ENCODE assay signal across 1 cellular context in the genomic region with DNA sequence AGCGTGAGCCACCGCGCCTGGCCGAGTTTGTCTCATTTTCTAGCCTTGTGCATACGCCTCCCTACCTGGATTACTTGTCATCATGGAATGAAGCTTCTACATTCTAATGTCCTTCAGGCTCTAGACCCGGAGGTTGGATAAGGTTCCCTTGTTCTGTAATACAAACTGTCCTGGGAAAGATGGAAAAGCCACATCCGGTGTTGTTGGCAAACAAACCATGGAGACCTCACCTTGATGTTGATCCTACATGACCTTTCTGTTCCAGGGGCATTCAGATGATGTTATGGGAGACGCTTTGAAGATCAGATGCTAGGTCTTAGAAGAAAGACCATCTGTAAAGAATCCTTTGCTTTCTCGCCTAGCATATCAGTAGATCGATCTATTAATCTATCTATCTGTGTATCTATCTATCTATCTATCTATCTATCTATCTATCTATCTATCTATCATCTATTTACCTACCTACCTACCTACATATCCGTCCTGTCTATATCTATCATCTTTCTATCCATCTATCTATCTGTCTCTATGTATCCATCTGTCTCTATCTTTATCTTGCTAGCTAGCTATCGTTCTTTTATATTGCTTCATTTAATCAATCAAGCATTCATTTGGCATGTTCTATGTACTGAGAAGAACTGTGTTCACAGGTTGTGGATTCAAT.
A peak's percentile ranks its signal among the peaks of the same experiment; 100 is the strongest.
TF ChIP-seq lines count a peak whose summit lies in the region.

No MANE protein-coding gene starts in this region.

TF ChIP-seq in HepG2, 621 proteins besides CTCF, POLR2A, EP300 and RAD21 (continued from another document and continues in another):
- TF ChIP-seq FOSL2 (CRISPR knock-in tag; IDR thresholded peaks at IDR 0.05) (peak; percentile 48), RARA (CRISPR knock-in tag; IDR thresholded peaks at IDR 0.05) (peak; percentile 88), NR2F1 (CRISPR knock-in tag; IDR thresholded peaks at IDR 0.05) (peak; percentile 88 to 97), SOX13 (IDR thresholded peaks at IDR 0.05) (no peak), SOX13 (CRISPR knock-in tag; conservative IDR thresholded peaks at IDR 0.05 in 1 of 2, IDR thresholded peaks at IDR 0.05 in 1 of 2) (peak in 1 of 2 experiments; percentile 62; a peak in 2 of 4 replicates), TCF7 (IDR thresholded peaks at IDR 0.05; ENCODE audit: low read depth) (peak; percentile 81), CHD2 (IDR thresholded peaks at IDR 0.05; ENCODE audit: low read depth, low read length) (no peak), ZBTB7B (CRISPR knock-in tag; IDR thresholded peaks at IDR 0.05) (no peak), TBP (CRISPR knock-in tag; IDR thresholded peaks at IDR 0.05) (no peak), SKI (IDR thresholded peaks at IDR 0.05; ENCODE audit: partially characterized antibody) (peak; percentile 69), PAWR (CRISPR knock-in tag; IDR thresholded peaks at IDR 0.05; ENCODE audit: borderline replicate concordance) (no peak), SOX5 (CRISPR knock-in tag; IDR thresholded peaks at IDR 0.05; ENCODE audit: borderline replicate concordance) (peak; percentile 51; the same call in 1 of the 2 replicates), AKAP8 (CRISPR knock-in tag; IDR thresholded peaks at IDR 0.05) (no peak), ETV5 (CRISPR knock-in tag; IDR thresholded peaks at IDR 0.05; ENCODE audit: borderline replicate concordance) (peak; percentile 91; the same call in 1 of the 2 replicates), ZNF34 (CRISPR knock-in tag; IDR thresholded peaks at IDR 0.05; ENCODE audit: borderline replicate concordance) (no peak), ZBTB7A (CRISPR knock-in tag; IDR thresholded peaks at IDR 0.05) (no peak), ZMAT5 (CRISPR knock-in tag; IDR thresholded peaks at IDR 0.05; ENCODE audit: borderline replicate concordance, low read depth) (no peak), NCOR1 (IDR thresholded peaks at IDR 0.05; ENCODE audit: borderline replicate concordance, low read length) (peak; percentile 25; the same call in 1 of the 2 replicates), TFAP4 (IDR thresholded peaks at IDR 0.05; ENCODE audit: borderline replicate concordance, low read depth) (peak; percentile 33; the same call in 1 of the 2 replicates), NCOA2 (CRISPR knock-in tag; IDR thresholded peaks at IDR 0.05) (peak; percentile 30), HHEX (CRISPR knock-in tag; IDR thresholded peaks at IDR 0.05) (0 out of 2 replicates have a peak, but pooled peaks have one; percentile 34), NFATC3 (CRISPR knock-in tag; IDR thresholded peaks at IDR 0.05) (no peak), CREM (IDR thresholded peaks at IDR 0.05) (0 out of 2 replicates have a peak, but pooled peaks have one; percentile 26), CREM (CRISPR knock-in tag; IDR thresholded peaks at IDR 0.05) (no peak), ZSCAN12 (CRISPR knock-in tag; IDR thresholded peaks at IDR 0.05) (no peak), ZFYVE20 (CRISPR knock-in tag; IDR thresholded peaks at IDR 0.05; ENCODE audit: borderline replicate concordance, low read depth) (no peak), UBTF (CRISPR knock-in tag; IDR thresholded peaks at IDR 0.05) (no peak), ZNF770 (CRISPR knock-in tag; IDR thresholded peaks at IDR 0.05) (no peak), SAP130 (CRISPR knock-in tag; IDR thresholded peaks at IDR 0.05; ENCODE audit: low read depth) (peak; percentile 62), SMAD9 (CRISPR knock-in tag; IDR thresholded peaks at IDR 0.05) (no peak), ZEB1 (IDR thresholded peaks at IDR 0.05; ENCODE audit: insufficient replicate concordance, low read depth) (peak; percentile 39), STAT5B (CRISPR knock-in tag; IDR thresholded peaks at IDR 0.05) (no peak), PRDM15 (CRISPR knock-in tag; IDR thresholded peaks at IDR 0.05) (no peak), GTF2F1 (IDR thresholded peaks at IDR 0.05; ENCODE audit: low read length) (no peak), FOXJ3 (CRISPR knock-in tag; IDR thresholded peaks at IDR 0.05; ENCODE audit: borderline replicate concordance) (no peak), ZNF549 (CRISPR knock-in tag; IDR thresholded peaks at IDR 0.05) (no peak), HOXD1 (CRISPR knock-in tag; IDR thresholded peaks at IDR 0.05) (no peak), ARID3A (IDR thresholded peaks at IDR 0.05; ENCODE audit: low read depth, low read length) (peak; percentile 40; the same call in 1 of the 2 replicates), HMG20A (CRISPR knock-in tag; IDR thresholded peaks at IDR 0.05; ENCODE audit: borderline replicate concordance) (peak; percentile 78; the same call in 1 of the 2 replicates), RELA (CRISPR knock-in tag; IDR thresholded peaks at IDR 0.05) (no peak), CBX1 (IDR thresholded peaks at IDR 0.05; ENCODE audit: low read depth) (no peak)
- TF ChIP-seq, protein P1, sequence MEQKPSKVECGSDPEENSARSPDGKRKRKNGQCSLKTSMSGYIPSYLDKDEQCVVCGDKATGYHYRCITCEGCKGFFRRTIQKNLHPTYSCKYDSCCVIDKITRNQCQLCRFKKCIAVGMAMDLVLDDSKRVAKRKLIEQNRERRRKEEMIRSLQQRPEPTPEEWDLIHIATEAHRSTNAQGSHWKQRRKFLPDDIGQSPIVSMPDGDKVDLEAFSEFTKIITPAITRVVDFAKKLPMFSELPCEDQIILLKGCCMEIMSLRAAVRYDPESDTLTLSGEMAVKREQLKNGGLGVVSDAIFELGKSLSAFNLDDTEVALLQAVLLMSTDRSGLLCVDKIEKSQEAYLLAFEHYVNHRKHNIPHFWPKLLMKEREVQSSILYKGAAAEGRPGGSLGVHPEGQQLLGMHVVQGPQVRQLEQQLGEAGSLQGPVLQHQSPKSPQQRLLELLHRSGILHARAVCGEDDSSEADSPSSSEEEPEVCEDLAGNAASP (CRISPR knock-in tag; IDR thresholded peaks at IDR 0.05; ENCODE audit: borderline replicate concordance), result peak; percentile 67; the same call in 1 of the 2 replicates
- TF ChIP-seq, protein P2, sequence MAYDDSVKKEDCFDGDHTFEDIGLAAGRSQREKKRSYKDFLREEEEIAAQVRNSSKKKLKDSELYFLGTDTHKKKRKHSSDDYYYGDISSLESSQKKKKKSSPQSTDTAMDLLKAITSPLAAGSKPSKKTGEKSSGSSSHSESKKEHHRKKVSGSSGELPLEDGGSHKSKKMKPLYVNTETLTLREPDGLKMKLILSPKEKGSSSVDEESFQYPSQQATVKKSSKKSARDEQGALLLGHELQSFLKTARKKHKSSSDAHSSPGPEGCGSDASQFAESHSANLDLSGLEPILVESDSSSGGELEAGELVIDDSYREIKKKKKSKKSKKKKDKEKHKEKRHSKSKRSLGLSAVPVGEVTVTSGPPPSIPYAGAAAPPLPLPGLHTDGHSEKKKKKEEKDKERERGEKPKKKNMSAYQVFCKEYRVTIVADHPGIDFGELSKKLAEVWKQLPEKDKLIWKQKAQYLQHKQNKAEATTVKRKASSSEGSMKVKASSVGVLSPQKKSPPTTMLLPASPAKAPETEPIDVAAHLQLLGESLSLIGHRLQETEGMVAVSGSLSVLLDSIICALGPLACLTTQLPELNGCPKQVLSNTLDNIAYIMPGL (CRISPR knock-in tag; IDR thresholded peaks at IDR 0.05; ENCODE audit: borderline replicate concordance in 1 of 2, low read depth in 1 of 2), result no peak
- TF ChIP-seq, protein P3, sequence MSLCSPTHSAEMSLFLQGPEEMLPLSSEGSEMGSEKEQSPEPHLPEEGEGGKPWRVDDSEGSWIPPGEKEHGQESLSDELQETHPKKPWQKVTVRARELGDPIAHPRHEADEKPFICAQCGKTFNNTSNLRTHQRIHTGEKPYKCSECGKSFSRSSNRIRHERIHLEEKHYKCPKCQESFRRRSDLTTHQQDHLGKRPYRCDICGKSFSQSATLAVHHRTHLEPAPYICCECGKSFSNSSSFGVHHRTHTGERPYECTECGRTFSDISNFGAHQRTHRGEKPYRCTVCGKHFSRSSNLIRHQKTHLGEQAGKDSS (CRISPR knock-in tag; IDR thresholded peaks at IDR 0.05; ENCODE audit: borderline replicate concordance, low read depth), result no peak
